Comparison of ENCODE assay signal across 9 cellular contexts in the genomic region with DNA sequence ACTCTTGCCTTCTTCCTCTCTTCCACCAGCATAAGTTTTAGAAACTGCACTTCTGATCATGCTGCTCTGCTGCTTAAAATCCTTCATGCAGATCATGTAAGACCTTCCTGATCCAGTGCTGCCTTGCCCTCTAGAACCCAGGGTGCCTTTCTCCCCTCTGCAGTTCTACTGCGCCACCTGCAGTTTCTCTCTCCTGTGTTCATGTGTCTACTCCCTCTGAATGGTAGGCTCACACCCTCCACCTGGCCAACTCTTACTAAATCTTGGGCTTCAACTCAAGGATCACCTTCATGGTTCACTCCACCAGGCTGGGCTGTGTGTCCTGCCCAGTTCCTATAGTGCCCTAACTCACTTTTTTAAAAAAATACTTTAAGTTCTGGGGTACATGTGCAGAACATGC.
DNase-seq lines count a peak whose midpoint lies in the region; ATAC-seq and TF ChIP-seq lines count a peak whose summit lies in the region.
"Had no signal": no experiment of that assay in that cellular context is flagged by ENCODE, and none has a peak within 500 bp of the region (broad histone marks: within the 10 kb centered on the region; RNA-seq: fewer than 3 reads in every experiment).

No MANE protein-coding gene starts in this region.

- H3K4me1 ChIP-seq in thyroid gland: no peaks in the 10 kb centered on the region

- intact Hi-C loops in activated CD8-positive, alpha-beta T cell treated with anti-CD3 and anti-CD28 coated beads for 36 hours (cut with micrococcal nuclease): no loop called here
- intact Hi-C loops in thyroid gland (cut with DNase I): no loop called here

- POLR2A ChIA-PET in activated CD8-positive, alpha-beta T cell treated with anti-CD3 and anti-CD28 coated beads for 36 hours (lab: Charles Lee): interaction anchor here (1.5 to 2.7 kb wide), 2 partner anchors 10 to 17 kb away, joined by 4 to 11 read pairs; no protein-coding TSS in a partner anchor

- peak overlapping the region; percentile 40 for H3K27ac Mint-ChIP-seq in activated CD8-positive, alpha-beta T cell treated with anti-CD3 and anti-CD28 coated beads for 36 hours

- 89 to 94% methylated on average over 1 of the region's 1 CpG for WGBS in thyroid gland, 2 donors

- H3K27me3 ChIP-seq in thyroid gland: no peaks in the 10 kb centered on the region

- no peak overlapping the region for H3K4me3 Mint-ChIP-seq in activated CD8-positive, alpha-beta T cell treated with anti-CD3 and anti-CD28 coated beads for 36 hours

- peaks cover 1% of the 10 kb centered on the region for H3K27me3 Mint-ChIP-seq in activated CD8-positive, alpha-beta T cell treated with anti-CD3 and anti-CD28 coated beads for 36 hours

- peak; percentile 57 for DNase-seq in activated CD8-positive, alpha-beta T cell treated with anti-CD3 and anti-CD28 coated beads for 36 hours
- DNase-seq in kidney tubule cell (ENCODE audit: low spot score) (peak; percentile 70), NCI-H748 treated with DMSO at 0.1 percent for 48 hours (lab: John Stamatoyannopoulos, UW) (no peak), thyroid gland (no peak), NCI-H345 (lab: John Stamatoyannopoulos, UW) (no peak), GOT3 (lab: John Stamatoyannopoulos, UW) (no peak)
- DNase-seq: SHP77 treated with DMSO at 0.1 percent for 48 hours had no signal

- peak; percentile 54 for ATAC-seq in HG03280 (IDR thresholded peaks at IDR 0.05; ENCODE audit: unreplicated experiment)
- no peak for ATAC-seq in activated CD8-positive, alpha-beta T cell treated with anti-CD3 and anti-CD28 coated beads for 36 hours

- H3K4me3 ChIP-seq in thyroid gland (replicated peaks in 1 of 3): no peak overlapping the region

- no peak overlapping the region for H3K27ac ChIP-seq in thyroid gland

- CTCF ChIA-PET in activated CD8-positive, alpha-beta T cell treated with anti-CD3 and anti-CD28 coated beads for 36 hours (lab: Charles Lee): interaction anchor here (1.0 to 3.2 kb wide), 4 partner anchors 8 to 29 kb away, joined by 3 to 17 read pairs (median 5); no protein-coding TSS in a partner anchor

- no peak for TF ChIP-seq POLR2A in thyroid gland (IDR thresholded peaks at IDR 0.05)

- H3K4me1 Mint-ChIP-seq in activated CD8-positive, alpha-beta T cell treated with anti-CD3 and anti-CD28 coated beads for 36 hours (ENCODE audit: low read depth): peaks cover 68% of the 10 kb centered on the region

- no peaks in the 10 kb centered on the region for H3K9me3 Mint-ChIP-seq in activated CD8-positive, alpha-beta T cell treated with anti-CD3 and anti-CD28 coated beads for 36 hours

- H3K36me3 Mint-ChIP-seq in activated CD8-positive, alpha-beta T cell treated with anti-CD3 and anti-CD28 coated beads for 36 hours (ENCODE audit: low read depth): no peaks in the 10 kb centered on the region

- no peaks in the 10 kb centered on the region for H3K9me3 ChIP-seq in thyroid gland

- TF ChIP-seq CTCF in GM12873 (IDR thresholded peaks at IDR 0.05; ENCODE audit: insufficient read depth, low read depth, low read length, missing control alignments) (peak; percentile 56), thyroid gland (IDR thresholded peaks at IDR 0.05) (no peak)
- TF ChIP-seq CTCF in activated CD8-positive, alpha-beta T cell treated with anti-CD3 and anti-CD28 coated beads for 36 hours (IDR thresholded peaks at IDR 0.05): no peak

- H3K36me3 ChIP-seq in thyroid gland: no peaks in the 10 kb centered on the region

Comparison
In these comparisons a context has a peak if more than half of its experiments do, and no peak if none do; other contexts are left out.
1. DNase-seq: peak in activated CD8-positive, alpha-beta T cell treated with anti-CD3 and anti-CD28 coated beads for 36 hours (single experiment) and kidney tubule cell (single experiment); none in NCI-H748 treated with DMSO at 0.1 percent for 48 hours (single experiment), thyroid gland (0 of 2), NCI-H345 (single experiment) and GOT3 (single experiment).